20 cellular contexts compared by ENCODE assay signal in genomic region chr21:20902998-20903397, GRCh38.
"Had no signal": no experiment of that assay in that cellular context is flagged by ENCODE, and none has a peak within 500 bp of the region (broad histone marks: within the 10 kb centered on the region; RNA-seq: fewer than 3 reads in every experiment).

No MANE protein-coding gene starts in this region.

- H3K4me3 Mint-ChIP-seq: activated CD4-positive, alpha-beta T cell treated with anti-CD3 and anti-CD28 coated beads, Interleukin-2, amount 10 ng/mL, durations not matched to agents 24 days and 14 days; activated CD8-positive, alpha-beta T cell treated with anti-CD3 and anti-CD28 coated beads for 36 hours; activated naive CD8-positive, alpha-beta T cell treated with anti-CD3 and anti-CD28 coated beads, Interleukin-2, amount 10 ng/mL, durations not matched to agents 7 days and 5 days; activated T-helper 17 cell treated with anti-CD3 and anti-CD28 coated beads, Interleukin-2, amount 50 U/mL, for 72 hours; natural killer cell treated with Interleukin-12 subunit alpha and Interleukin-12 subunit beta and Interleukin-15 and Interleukin-18, amount 100 ng/mL, for 72 hours; type B pancreatic cell had no signal

- H3K36me3 ChIP-seq: esophagus muscularis mucosa, gastroesophageal sphincter, heart right ventricle, neutrophil, pancreas, spleen had no signal

- H3K36me3 Mint-ChIP-seq: activated naive CD8-positive, alpha-beta T cell treated with anti-CD3 and anti-CD28 coated beads, Interleukin-2, amount 10 ng/mL, durations not matched to agents 7 days and 5 days; type B pancreatic cell had no signal

- H3K27ac ChIP-seq: heart right ventricle, neutrophil, pancreas, spleen had no signal

- ATAC-seq: activated CD8-positive, alpha-beta T cell treated with anti-CD3 and anti-CD28 coated beads for 36 hours; activated T-helper 17 cell treated with anti-CD3 and anti-CD28 coated beads, Interleukin-2, amount 50 U/mL, for 72 hours; gastroesophageal sphincter; natural killer cell treated with Interleukin-12 subunit alpha and Interleukin-12 subunit beta and Interleukin-15 and Interleukin-18, amount 100 ng/mL, for 72 hours; pancreas had no signal

- H3K4me3 ChIP-seq: esophagus muscularis mucosa, gastroesophageal sphincter, heart right ventricle, pancreas, spleen had no signal

- H3K27ac Mint-ChIP-seq: activated CD4-positive, alpha-beta T cell treated with anti-CD3 and anti-CD28 coated beads, Interleukin-2, amount 10 ng/mL, durations not matched to agents 24 days and 14 days; activated CD8-positive, alpha-beta T cell treated with anti-CD3 and anti-CD28 coated beads for 36 hours; activated naive CD8-positive, alpha-beta T cell treated with anti-CD3 and anti-CD28 coated beads, Interleukin-2, amount 10 ng/mL, durations not matched to agents 7 days and 5 days; activated T-helper 17 cell treated with anti-CD3 and anti-CD28 coated beads, Interleukin-2, amount 50 U/mL, for 72 hours; natural killer cell treated with Interleukin-12 subunit alpha and Interleukin-12 subunit beta and Interleukin-15 and Interleukin-18, amount 100 ng/mL, for 72 hours; type B pancreatic cell had no signal

- H3K4me1 ChIP-seq: esophagus muscularis mucosa, gastroesophageal sphincter, heart right ventricle, pancreas, spleen had no signal

- H3K9me3 ChIP-seq: esophagus muscularis mucosa, gastroesophageal sphincter, heart right ventricle, neutrophil, pancreas, spleen had no signal

- H3K4me1 Mint-ChIP-seq: activated CD4-positive, alpha-beta T cell treated with anti-CD3 and anti-CD28 coated beads, Interleukin-2, amount 10 ng/mL, durations not matched to agents 24 days and 14 days; activated naive CD8-positive, alpha-beta T cell treated with anti-CD3 and anti-CD28 coated beads, Interleukin-2, amount 10 ng/mL, durations not matched to agents 7 days and 5 days; activated T-helper 17 cell treated with anti-CD3 and anti-CD28 coated beads, Interleukin-2, amount 50 U/mL, for 72 hours had no signal

- H3K9me3 Mint-ChIP-seq: type B pancreatic cell had no signal

- H3K27me3 Mint-ChIP-seq: activated CD4-positive, alpha-beta T cell treated with anti-CD3 and anti-CD28 coated beads, Interleukin-2, amount 10 ng/mL, durations not matched to agents 24 days and 14 days; activated CD8-positive, alpha-beta T cell treated with anti-CD3 and anti-CD28 coated beads for 36 hours; activated naive CD8-positive, alpha-beta T cell treated with anti-CD3 and anti-CD28 coated beads, Interleukin-2, amount 10 ng/mL, durations not matched to agents 7 days and 5 days; activated T-helper 17 cell treated with anti-CD3 and anti-CD28 coated beads, Interleukin-2, amount 50 U/mL, for 72 hours; natural killer cell treated with Interleukin-12 subunit alpha and Interleukin-12 subunit beta and Interleukin-15 and Interleukin-18, amount 100 ng/mL, for 72 hours; type B pancreatic cell had no signal

- DNase-seq: activated CD4-positive, alpha-beta T cell treated with anti-CD3 and anti-CD28 coated beads, Interleukin-2, amount 10 ng/mL, durations not matched to agents 24 days and 14 days; activated CD8-positive, alpha-beta T cell treated with anti-CD3 and anti-CD28 coated beads for 36 hours; activated naive CD4-positive, alpha-beta T cell treated with Interleukin-2 at 50 U/mL for 16 hours; activated naive CD8-positive, alpha-beta T cell treated with anti-CD3 and anti-CD28 coated beads, Interleukin-2, amount 10 ng/mL, durations not matched to agents 7 days and 5 days; activated T-cell treated with anti-CD3 and anti-CD28 coated beads, Interleukin-2, amount 50 U/mL, for 1 hour; aorta; cerebellar nuclear complex; effector CD8-positive, alpha-beta T cell; heart right ventricle; kidney glomerular epithelial cell; pancreas; spleen; stimulated activated CD8-positive, alpha-beta memory T cell treated with anti-CD3 and anti-CD28 coated beads, Interleukin-4, amount 100 ng/mL, for 48 hours; stimulated activated naive CD4-positive, alpha-beta T cell had no signal

- H3K27me3 ChIP-seq: esophagus muscularis mucosa, gastroesophageal sphincter, heart right ventricle, neutrophil, pancreas, spleen had no signal
